Comparison of ENCODE assay signal across 8 cellular contexts in genomic region chr14:39265741-39266588, GRCh38. TPM values are rescaled to one million over a fixed set of nuclear protein-coding genes. Genes with fewer than 3 reads are reported as not detected.
DNase-seq lines count a peak whose midpoint lies in the region; ATAC-seq and TF ChIP-seq lines count a peak whose summit lies in the region.

No MANE protein-coding gene starts in this region.

- peak overlapping the region; percentile 99 for H3K4me3 Mint-ChIP-seq in dendritic cell treated with granulocyte-macrophage colony-stimulating factor and Interleukin-4, amounts not matched to agents 40 ng/mL and 50 ng/mL, for 4 days
- peak overlapping the region; percentile 97 for H3K4me3 Mint-ChIP-seq in type B pancreatic cell

- WGBS in mesodermal cell (ENCODE audit: insufficient coverage in 2 of 2), 2 experiments: 29 to 46% methylated on average over 15 to 16 of the region's 18 CpGs

- H2AFZ ChIP-seq in OCI-LY7 (ENCODE audit: low read length): peak overlapping the region; percentile 64

- TSS peak; percentile 91 for BruUV-seq in OCI-LY7 (replicated peaks; lab: Mats Ljungman, UMichigan)

- H3K27me3 Mint-ChIP-seq in dendritic cell treated with granulocyte-macrophage colony-stimulating factor and Interleukin-4, amounts not matched to agents 40 ng/mL and 50 ng/mL, for 4 days: no peaks in the 10 kb centered on the region
- no peaks in the 10 kb centered on the region for H3K27me3 Mint-ChIP-seq in type B pancreatic cell

- CTCF ChIA-PET in OCI-LY7 (lab: Charles Lee; ENCODE audit: unreplicated experiment): interaction anchor here (0.7 kb wide), 1 partner anchor 96 kb away, joined by 3 read pairs; the partner anchor contains the start of gene TRAPPC6B

- H3K36me3 ChIP-seq in OCI-LY7 (ENCODE audit: insufficient read depth, low read length) (peaks cover 7% of the 10 kb centered on the region), mesodermal cell (ENCODE audit: control insufficient read depth, insufficient read depth, low read length) (no peaks in the 10 kb centered on the region)

- POLR2A ChIA-PET in OCI-LY7 (lab: Charles Lee): interaction anchor here (0.5 to 5.6 kb wide), 14 partner anchors 9 to 167 kb away, joined by 3 to 35 read pairs (median 3); partner anchors contain the start of genes FBXO33, GEMIN2, PNN and TRAPPC6B

- H3K9me3 Mint-ChIP-seq in dendritic cell treated with granulocyte-macrophage colony-stimulating factor and Interleukin-4, amounts not matched to agents 40 ng/mL and 50 ng/mL, for 4 days: no peaks in the 10 kb centered on the region
- H3K9me3 Mint-ChIP-seq in type B pancreatic cell: no peaks in the 10 kb centered on the region

- H3K4me1 ChIP-seq in OCI-LY7 (ENCODE audit: insufficient read depth, low read length, poor library complexity, severe bottlenecking): peaks cover 29% of the 10 kb centered on the region
- H3K4me1 ChIP-seq in mesodermal cell (ENCODE audit: control insufficient read depth, insufficient read depth, low read length, poor library complexity, severe bottlenecking): peaks cover 4% of the 10 kb centered on the region

- peaks cover 38% of the 10 kb centered on the region for H3K4me1 Mint-ChIP-seq in dendritic cell treated with granulocyte-macrophage colony-stimulating factor and Interleukin-4, amounts not matched to agents 40 ng/mL and 50 ng/mL, for 4 days (ENCODE audit: low read depth)
- H3K4me1 Mint-ChIP-seq in type B pancreatic cell (ENCODE audit: unreplicated experiment): peaks cover 28% of the 10 kb centered on the region

- TF ChIP-seq CTCF in OCI-LY7 (conservative IDR thresholded peaks at IDR 0.05; ENCODE audit: low read length) (no peak), type B pancreatic cell (conservative IDR thresholded peaks at IDR 0.05) (no peak)

- peak; percentile 26 for DNase-seq in ACHN
- DNase-seq in OCI-LY7 (ENCODE audit: low spot score): no peak
- DNase-seq in type B pancreatic cell (ENCODE audit: extremely low spot score, unreplicated experiment): no peak
- DNase-seq in LoVo (ENCODE audit: low spot score): no peak

- H3K79me2 ChIP-seq in OCI-LY7 (ENCODE audit: insufficient read depth, low read depth, low read length): peaks cover 44% of the 10 kb centered on the region

- intact Hi-C loops in OCI-LY7 (cut with micrococcal nuclease; ENCODE audit: unreplicated experiment): loop anchor here (5.0 kb wide), 1 partner anchor 164 kb away; the partner anchor contains the start of gene SEC23A
- intact Hi-C loops in dendritic cell treated with granulocyte-macrophage colony-stimulating factor and Interleukin-4, amounts not matched to agents 40 ng/mL and 50 ng/mL, for 4 days (cut with micrococcal nuclease): loop anchor here (2.0 to 5.0 kb wide), 2 partner anchors 91 to 154 kb away; partner anchors contain the start of genes GEMIN2 and PNN

- ATAC-seq in GM18870 (IDR thresholded peaks at IDR 0.05; ENCODE audit: unreplicated experiment) (peak; percentile 2), HG02610 (IDR thresholded peaks at IDR 0.05; ENCODE audit: unreplicated experiment) (no peak)

- H3K4me2 ChIP-seq in OCI-LY7 (ENCODE audit: low read length): peak overlapping the region; percentile 94

- H3K9me2 ChIP-seq in OCI-LY7 (ENCODE audit: insufficient read depth, low read length): no peaks in the 10 kb centered on the region

- H3K27ac ChIP-seq in OCI-LY7 (ENCODE audit: low read depth, low read length, poor library complexity, severe bottlenecking): peak overlapping the region; percentile 84
- peak overlapping the region; percentile 98 for H3K27ac ChIP-seq in mesodermal cell (ENCODE audit: low read depth, low read length, severe bottlenecking)

- H3K27ac Mint-ChIP-seq in dendritic cell treated with granulocyte-macrophage colony-stimulating factor and Interleukin-4, amounts not matched to agents 40 ng/mL and 50 ng/mL, for 4 days: peak overlapping the region; percentile 99
- peak overlapping the region; percentile 48 for H3K27ac Mint-ChIP-seq in type B pancreatic cell

- H3K4me3 ChIP-seq in OCI-LY7 (ENCODE audit: low read depth, low read length, poor library complexity, severe bottlenecking): peak overlapping the region; percentile 88
- H3K4me3 ChIP-seq in mesodermal cell (ENCODE audit: extremely low read depth, insufficient read depth, low read length, poor library complexity, severe bottlenecking): peak overlapping the region; percentile 78

- in situ Hi-C loops in ACHN (cut with HindIII; ENCODE audit: low pct_ligation_motif_present, low pct_unique_long_range_greater_than_20kb, low sequenced_read_pairs): no loop called here

- peaks cover 10% of the 10 kb centered on the region; the same call in 1 of the 2 replicates for H3K9me3 ChIP-seq in OCI-LY7 (ENCODE audit: low read length)
- H3K9me3 ChIP-seq in mesodermal cell (ENCODE audit: control insufficient read depth, low read length): no peaks in the 10 kb centered on the region

- H3K36me3 Mint-ChIP-seq in dendritic cell treated with granulocyte-macrophage colony-stimulating factor and Interleukin-4, amounts not matched to agents 40 ng/mL and 50 ng/mL, for 4 days (ENCODE audit: low read depth): peaks cover 24% of the 10 kb centered on the region
- peaks cover 2% of the 10 kb centered on the region for H3K36me3 Mint-ChIP-seq in type B pancreatic cell

- H4K20me1 ChIP-seq in OCI-LY7 (ENCODE audit: insufficient read depth, low read length): peaks cover 7% of the 10 kb centered on the region; the same call in 1 of the 2 replicates

RNA-seq across cellular contexts. Expression of gene MIA2, which starts 32.2 kb away (rescaled TPM):
- 16.9 and 20.2 TPM in 2 replicates for total RNA-seq in OCI-LY7 (2014; rRNA removed; shearing (Covaris generic))
- 28.3 and 34.4 TPM in 2 replicates for total RNA-seq in OCI-LY7 (2022)
- polyA plus RNA-seq in mesodermal cell (2013, experiment 1 of 2): 13.2 TPM
- 17.3 TPM for polyA plus RNA-seq in mesodermal cell (2013, experiment 2 of 2)
- 23.5 and 37.6 TPM in 2 replicates for total RNA-seq in type B pancreatic cell (ENCODE audit: low replicate concordance)
